Comparison of ENCODE assay signal across 9 cellular contexts in the genomic region with DNA sequence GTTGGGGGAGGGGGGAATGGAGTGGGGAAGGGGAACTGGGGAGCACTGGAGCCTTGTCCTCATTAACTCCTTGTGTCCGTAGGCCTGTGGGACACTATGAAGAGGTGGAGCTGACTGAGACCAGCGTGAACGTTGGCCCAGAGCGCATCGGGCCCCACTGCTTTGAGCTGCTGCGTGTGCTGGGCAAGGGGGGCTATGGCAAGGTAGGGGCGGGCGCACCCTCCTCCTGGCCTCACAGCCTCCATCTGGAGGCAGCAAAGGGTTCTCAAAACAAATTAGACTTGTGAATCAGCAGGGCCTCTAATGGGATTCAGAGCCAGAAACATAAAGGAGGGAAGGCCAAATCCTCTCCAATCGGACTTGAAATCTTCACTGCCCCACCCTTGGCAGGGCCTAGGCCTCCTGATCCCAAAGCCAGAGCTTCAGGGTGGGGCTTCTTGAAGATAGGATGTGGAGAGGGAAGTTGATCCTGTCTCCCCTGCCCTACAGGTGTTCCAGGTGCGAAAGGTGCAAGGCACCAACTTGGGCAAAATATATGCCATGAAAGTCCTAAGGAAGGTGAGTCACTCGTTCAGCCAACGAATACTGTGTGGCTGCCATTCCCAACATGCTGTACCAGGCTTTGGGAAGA. TPM values are rescaled to one million over a fixed set of nuclear protein-coding genes. Genes with fewer than 3 reads are reported as not detected.
DNase-seq lines count a peak whose midpoint lies in the region; ATAC-seq and TF ChIP-seq lines count a peak whose summit lies in the region.
"Had no signal": no experiment of that assay in that cellular context is flagged by ENCODE, and none has a peak within 500 bp of the region (broad histone marks: within the 10 kb centered on the region; RNA-seq: fewer than 3 reads in every experiment).

No MANE protein-coding gene starts in this region.

- no peaks in the 10 kb centered on the region for H3K9me3 ChIP-seq in iPS-15b (ENCODE audit: control insufficient read depth, insufficient read depth, low read length)

- H3K4me1 ChIP-seq in iPS-15b (ENCODE audit: control insufficient read depth, insufficient read depth, low read length), result no peaks in the 10 kb centered on the region

- peaks cover 6% of the 10 kb centered on the region; the same call in 1 of the 2 replicates for H3K4me1 Mint-ChIP-seq in HFFc6 (ENCODE audit: low read depth)
- H3K4me1 Mint-ChIP-seq in activated T-helper 17 cell treated with anti-CD3 and anti-CD28 coated beads, Interleukin-2, amount 50 U/mL, for 72 hours, result peaks cover 7% of the 10 kb centered on the region
- H3K4me1 Mint-ChIP-seq in stimulated activated naive B cell treated with anti-CD40 and anti-IgM and Interleukin-4, amounts not matched to agents 10 μg/mL and 1 μg/mL and 100 μg/mL, for 72 hours, result peaks cover 33 to 61% of the 10 kb centered on the region in 2 donors

- H3K27me3 Mint-ChIP-seq in HFFc6 (ENCODE audit: insufficient read depth), result no peaks in the 10 kb centered on the region; the same call in none of the 2 replicates
- H3K27me3 Mint-ChIP-seq in activated T-helper 17 cell treated with anti-CD3 and anti-CD28 coated beads, Interleukin-2, amount 50 U/mL, for 72 hours, result no peaks in the 10 kb centered on the region
- no peaks in the 10 kb centered on the region for H3K27me3 Mint-ChIP-seq in stimulated activated naive B cell treated with anti-CD40 and anti-IgM and Interleukin-4, amounts not matched to agents 10 μg/mL and 1 μg/mL and 100 μg/mL, for 72 hours

- peaks cover 16% of the 10 kb centered on the region for H3K36me3 ChIP-seq in iPS-15b (ENCODE audit: control insufficient read depth, insufficient read depth, low read length)

- peaks cover 8% of the 10 kb centered on the region for H3K36me3 Mint-ChIP-seq in HFFc6 (ENCODE audit: low read depth)
- H3K36me3 Mint-ChIP-seq in activated T-helper 17 cell treated with anti-CD3 and anti-CD28 coated beads, Interleukin-2, amount 50 U/mL, for 72 hours (ENCODE audit: low read depth), result peaks cover 59% of the 10 kb centered on the region
- peaks cover 20 to 35% of the 10 kb centered on the region in 2 donors for H3K36me3 Mint-ChIP-seq in stimulated activated naive B cell treated with anti-CD40 and anti-IgM and Interleukin-4, amounts not matched to agents 10 μg/mL and 1 μg/mL and 100 μg/mL, for 72 hours

- ATAC-seq in activated T-helper 17 cell treated with anti-CD3 and anti-CD28 coated beads, Interleukin-2, amount 50 U/mL, for 72 hours (replicated peaks), result no peak
- ATAC-seq in stimulated activated naive B cell treated with anti-CD40 and anti-IgM and Interleukin-4, amounts not matched to agents 10 μg/mL and 1 μg/mL and 100 μg/mL, for 72 hours (replicated peaks), result no peak
- ATAC-seq in GM18873 (IDR thresholded peaks at IDR 0.05; ENCODE audit: low FRiP score, unreplicated experiment), result no peak

- TF ChIP-seq CTCF in HFFc6 (IDR thresholded peaks at IDR 0.05), result no peak

- peak overlapping the region; percentile 99 for H3K4me3 ChIP-seq in iPS-15b (ENCODE audit: low read depth, low read length)

- H3K27me3 ChIP-seq in iPS-15b (ENCODE audit: control insufficient read depth, insufficient read depth, low read length), result no peaks in the 10 kb centered on the region

- no peaks in the 10 kb centered on the region for H3K9me3 Mint-ChIP-seq in HFFc6
- H3K9me3 Mint-ChIP-seq in activated T-helper 17 cell treated with anti-CD3 and anti-CD28 coated beads, Interleukin-2, amount 50 U/mL, for 72 hours, result no peaks in the 10 kb centered on the region
- H3K9me3 Mint-ChIP-seq in stimulated activated naive B cell treated with anti-CD40 and anti-IgM and Interleukin-4, amounts not matched to agents 10 μg/mL and 1 μg/mL and 100 μg/mL, for 72 hours, result no peaks in the 10 kb centered on the region

- peak overlapping the region; percentile 85 for H3K9ac ChIP-seq in iPS-15b (ENCODE audit: low read depth, low read length)

- DNase-seq in HFFc6 (no peak), inferior parietal cortex (ENCODE audit: extremely low spot score) (no peak), occipital lobe (lab: John Stamatoyannopoulos, UW) (no peak), pons (ENCODE audit: low spot score) (no peak)
- DNase-seq in stimulated activated naive B cell treated with anti-CD40 and anti-IgM and Interleukin-4, amounts not matched to agents 10 μg/mL and 1 μg/mL and 100 μg/mL, for 72 hours, result no peak
- DNase-seq: central memory CD4-positive, alpha-beta T cell had no signal

- peak overlapping the region; percentile 96 for H3K4me3 Mint-ChIP-seq in HFFc6
- peak overlapping the region; percentile 92 for H3K4me3 Mint-ChIP-seq in activated T-helper 17 cell treated with anti-CD3 and anti-CD28 coated beads, Interleukin-2, amount 50 U/mL, for 72 hours
- H3K4me3 Mint-ChIP-seq in stimulated activated naive B cell treated with anti-CD40 and anti-IgM and Interleukin-4, amounts not matched to agents 10 μg/mL and 1 μg/mL and 100 μg/mL, for 72 hours, result peak overlapping the region; percentile 95 to 99

- H3K27ac Mint-ChIP-seq in HFFc6, result peak overlapping the region; percentile 86
- H3K27ac Mint-ChIP-seq in activated T-helper 17 cell treated with anti-CD3 and anti-CD28 coated beads, Interleukin-2, amount 50 U/mL, for 72 hours, result peak overlapping the region; percentile 96
- H3K27ac Mint-ChIP-seq in stimulated activated naive B cell treated with anti-CD40 and anti-IgM and Interleukin-4, amounts not matched to agents 10 μg/mL and 1 μg/mL and 100 μg/mL, for 72 hours, result peak overlapping the region; percentile 95

RNA-seq across cellular contexts. Expression of a gene that starts 0.9 kb away (rescaled TPM):
- 10 to 100 TPM; 51.5 to 58.4 (median 55.8) TPM for total RNA-seq in HFFc6 (2021; fragmentation: NEBNext Ultra II Directional; extraction: Animal tissue kit (Norgen Biotek cat#: 25700))
- total RNA-seq in activated T-helper 17 cell treated with anti-CD3 and anti-CD28 coated beads, Interleukin-2, amount 50 U/mL, for 72 hours, result 10 to 100 TPM; 62.3 to 63.0 TPM
- total RNA-seq in occipital lobe, result 13.1 TPM

RNA-seq across cellular contexts. Expression of a gene that starts 8.3 kb away (rescaled TPM):
- total RNA-seq in HFFc6 (2021; fragmentation: NEBNext Ultra II Directional; extraction: Animal tissue kit (Norgen Biotek cat#: 25700)), result under 1 TPM in 3 of 6 experiments, not detected in 3; 0.35 to 0.50 (median 0.40) TPM
- 100 to 1,000 TPM; 112 to 228 TPM for total RNA-seq in activated T-helper 17 cell treated with anti-CD3 and anti-CD28 coated beads, Interleukin-2, amount 50 U/mL, for 72 hours
- not detected for total RNA-seq in occipital lobe

RNA-seq across cellular contexts. Expression of a gene that starts 13.7 kb away (rescaled TPM):
- under 1 TPM in 5 of 6 experiments, not detected in 1; 0.05 to 0.14 (median 0.06) TPM for total RNA-seq in HFFc6 (2021; fragmentation: NEBNext Ultra II Directional; extraction: Animal tissue kit (Norgen Biotek cat#: 25700))
- total RNA-seq in activated T-helper 17 cell treated with anti-CD3 and anti-CD28 coated beads, Interleukin-2, amount 50 U/mL, for 72 hours, result 10 to 100 TPM in 1 of 2 donors, 1 to 10 TPM in 1; 2.0 to 10.6 TPM
- 0.16 TPM for total RNA-seq in occipital lobe

RNA-seq across cellular contexts. Expression of a gene that starts 14.1 kb away (rescaled TPM):
- total RNA-seq in HFFc6 (2021; fragmentation: NEBNext Ultra II Directional; extraction: Animal tissue kit (Norgen Biotek cat#: 25700)), result 100 to 1,000 TPM in 5 of 6 experiments, 10 to 100 TPM in 1; 98.8 to 127 (median 108) TPM
- total RNA-seq in activated T-helper 17 cell treated with anti-CD3 and anti-CD28 coated beads, Interleukin-2, amount 50 U/mL, for 72 hours, result 100 to 1,000 TPM; 303 to 326 TPM
- 23.4 TPM for total RNA-seq in occipital lobe

RNA-seq across cellular contexts. Expression of a gene that starts 23.4 kb away (rescaled TPM):
- not detected for total RNA-seq in HFFc6 (2021; fragmentation: NEBNext Ultra II Directional; extraction: Animal tissue kit (Norgen Biotek cat#: 25700))
- total RNA-seq in activated T-helper 17 cell treated with anti-CD3 and anti-CD28 coated beads, Interleukin-2, amount 50 U/mL, for 72 hours, result not detected
- not detected for total RNA-seq in occipital lobe

Comparison
In these comparisons a context has a peak if more than half of its experiments do, and no peak if none do; other contexts are left out.
1. RNA of a gene that starts 8.3 kb away (total RNA-seq): 112 to 228 TPM in activated T-helper 17 cell treated with anti-CD3 and anti-CD28 coated beads, Interleukin-2, amount 50 U/mL, for 72 hours; 0.35 to 0.50 TPM in HFFc6 and not detected in occipital lobe (single experiment); every median in the first group is over 10 times any median in the second.
2. Peak in every context shown above with its lines, with median percentiles within 50 percentile points of each other: H3K27ac Mint-ChIP-seq and H3K4me3 Mint-ChIP-seq.